8 cellular contexts compared by ENCODE assay signal in the genomic region with DNA sequence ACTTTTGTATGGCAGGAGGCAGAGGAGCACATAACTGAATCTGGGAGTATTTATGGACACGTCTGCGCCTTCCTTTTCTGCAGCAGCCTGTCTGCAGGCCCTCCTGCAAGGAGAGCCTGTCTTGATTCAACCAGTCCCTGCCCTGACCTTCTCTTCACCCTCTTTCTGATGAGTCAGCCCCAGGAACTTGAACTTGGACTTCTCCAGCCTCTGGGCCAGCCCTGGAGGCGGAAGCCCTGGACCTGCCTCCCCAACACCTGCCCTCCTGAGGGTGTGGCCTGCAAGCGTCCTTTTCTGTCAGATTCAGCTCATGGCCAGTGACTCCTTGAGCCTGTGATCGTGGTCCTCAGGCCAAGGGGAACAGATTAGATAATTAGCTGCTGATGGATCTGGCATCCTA. TPM values are rescaled to one million over a fixed set of nuclear protein-coding genes. Genes with fewer than 3 reads are reported as not detected.
DNase-seq lines count a peak whose midpoint lies in the region; ATAC-seq and TF ChIP-seq lines count a peak whose summit lies in the region.

No MANE protein-coding gene starts in this region.

- H3K4me3 ChIP-seq in fibroblast of pulmonary artery (replicated peaks; ENCODE audit: low read depth, low read length) (no peak overlapping the region), gastrocnemius medialis (no peak overlapping the region)

- TF ChIP-seq POLR2A in gastrocnemius medialis (IDR thresholded peaks at IDR 0.05) = no peak

- ATAC-seq in gastrocnemius medialis (peak; percentile 10 to 42), HG03378 (IDR thresholded peaks at IDR 0.05; ENCODE audit: unreplicated experiment) (no peak)

- in situ Hi-C loops in gastrocnemius medialis (cut with MboI; ENCODE audit: low sequenced_read_pairs in 4 of 4) = no loop called here

- no peaks in the 10 kb centered on the region for H3K36me3 ChIP-seq in gastrocnemius medialis

- intact Hi-C loops in gastrocnemius medialis (cut with DNase I; ENCODE audit: low total_unique reads) = no loop called here

- peaks cover 63 to 64% of the 10 kb centered on the region in 2 donors for H3K4me1 ChIP-seq in gastrocnemius medialis

- DNase-seq in HK-2 (ENCODE audit: unreplicated experiment) = peak; percentile 63
- DNase-seq in RPMI8226 = peak; percentile 81
- DNase-seq in fibroblast of pulmonary artery (ENCODE audit: low read depth) = peak; percentile 52
- peak; percentile 40 to 83 for DNase-seq in gastrocnemius medialis
- DNase-seq in NCI-H1694 (lab: John Stamatoyannopoulos, UW) = no peak
- DNase-seq in globus pallidus (ENCODE audit: low spot score) = no peak
- DNase-seq in NK-92 treated with Interleukin-12 subunit alpha and Interleukin-12 subunit beta, amount 100 ng/mL, for 24 hours (lab: John Stamatoyannopoulos, UW) = no peak

- TF ChIP-seq CTCF in fibroblast of pulmonary artery (IDR thresholded peaks at IDR 0.05; ENCODE audit: low read length, missing control alignments) (no peak), gastrocnemius medialis (IDR thresholded peaks at IDR 0.05 in 4 of 5, conservative IDR thresholded peaks at IDR 0.05 in 1 of 5) (no peak)

- no peaks in the 10 kb centered on the region for H3K27me3 ChIP-seq in gastrocnemius medialis

- H3K27ac ChIP-seq in gastrocnemius medialis = peak overlapping the region; percentile 44 to 97 (median 89)

- H3K9me3 ChIP-seq in gastrocnemius medialis = no peaks in the 10 kb centered on the region

RNA-seq across cellular contexts. Expression of a gene that starts 20.0 kb away (rescaled TPM):
- 1 to 10 TPM in 3 of 4 donors, under 1 TPM in 1; 0.58 to 5.5 (median 2.9) TPM for total RNA-seq in gastrocnemius medialis

RNA-seq across cellular contexts. Expression of a gene that starts 52.2 kb away (rescaled TPM):
- total RNA-seq in gastrocnemius medialis = under 1 TPM in 1 of 4 donors, not detected in 3; 0.07 TPM

Comparison
In these comparisons a context has a peak if more than half of its experiments do, and no peak if none do; other contexts are left out.
1. DNase-seq: peak in HK-2 (single experiment), RPMI8226 (single experiment), fibroblast of pulmonary artery (single experiment) and gastrocnemius medialis (2 of 2); none in NCI-H1694 (single experiment), globus pallidus (single experiment) and NK-92 treated with Interleukin-12 subunit alpha and Interleukin-12 subunit beta, amount 100 ng/mL, for 24 hours (single experiment).